In the genomic region with DNA sequence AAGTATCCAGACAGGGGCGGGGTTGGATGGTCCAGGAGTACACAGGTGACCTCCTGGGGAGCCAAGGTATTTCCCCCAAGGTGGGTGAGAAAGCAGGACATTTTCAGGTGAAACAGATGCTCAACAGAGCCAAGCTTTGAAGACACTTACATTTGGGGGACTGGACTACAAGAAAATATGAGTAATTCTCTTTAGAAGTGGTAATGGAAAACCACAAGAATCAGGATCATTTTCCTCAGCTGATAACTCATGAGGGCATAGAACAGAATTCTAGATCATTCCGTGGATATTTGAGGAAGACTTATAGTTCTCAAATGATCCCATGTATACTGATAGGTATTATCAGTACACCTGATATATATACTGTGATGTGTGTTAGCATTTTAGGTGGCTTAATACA, we compare ENCODE assay signal across 15 cellular contexts.
"Had no signal": no experiment of that assay in that cellular context is flagged by ENCODE, and none has a peak within 500 bp of the region (broad histone marks: within the 10 kb centered on the region; RNA-seq: fewer than 3 reads in every experiment).

No MANE protein-coding gene starts in this region.

- H3K4me3 ChIP-seq: left ventricle myocardium inferior, neural progenitor cell, thyroid gland, uterus had no signal

- H3K4me2 ChIP-seq: neural progenitor cell had no signal

- H3K9me3 ChIP-seq: left ventricle myocardium inferior, thyroid gland, uterus had no signal

- H3K27ac ChIP-seq: left ventricle myocardium inferior, neural progenitor cell, parathyroid adenoma, WERI-Rb-1 had no signal

- H3K36me3 ChIP-seq: left ventricle myocardium inferior, neural progenitor cell, thyroid gland, uterus, WERI-Rb-1 had no signal

- H3K4me1 ChIP-seq: left ventricle myocardium inferior, uterus had no signal

- H3K27me3 ChIP-seq: neural progenitor cell, thyroid gland, uterus had no signal

- H3K9ac ChIP-seq: neural progenitor cell, parathyroid adenoma had no signal

- DNase-seq: activated CD4-positive, alpha-beta T cell treated with anti-CD3 and anti-CD28 coated beads for 48 hours; activated naive CD4-positive, alpha-beta T cell; cortex of kidney; effector CD8-positive, alpha-beta T cell; kidney; left ventricle myocardium inferior; mesenchymal stem cell; stimulated activated CD4-positive, alpha-beta T cell treated with anti-CD3 and anti-CD28 coated beads, Interleukin-15, amount 100 ng/mL, for 24 hours; stimulated activated CD4-positive, alpha-beta T cell treated with anti-CD3 and anti-CD28 coated beads, Interleukin-4, amount 100 ng/mL, for 24 hours; T1000; thyroid gland; uterus; WERI-Rb-1 had no signal

- H2AFZ ChIP-seq: neural progenitor cell, parathyroid adenoma had no signal
